Comparison of ENCODE assay signal across 9 cellular contexts in genomic region chr18:55421612-55422381, GRCh38.
A peak's percentile ranks its signal among the peaks of the same experiment; 100 is the strongest.
DNase-seq lines count a peak whose midpoint lies in the region; ATAC-seq and TF ChIP-seq lines count a peak whose summit lies in the region.
"Had no signal": no experiment of that assay in that cellular context is flagged by ENCODE, and none has a peak within 500 bp of the region (broad histone marks: within the 10 kb centered on the region; RNA-seq: fewer than 3 reads in every experiment).

No MANE protein-coding gene starts in this region.

- peak overlapping the region in 3 of 5 donors; percentile 16 to 44 (median 42) for H3K9ac ChIP-seq in subcutaneous abdominal adipose tissue (ENCODE audit: low read length in 5 of 5)
- H3K9ac ChIP-seq in MM.1S (ENCODE audit: low read length) = no peak overlapping the region

- DNase-seq in HFF-Myc (ENCODE audit: extremely low read depth, low read depth) (no peak), right cardiac atrium (peak in 2 of 3 donors; percentile 18 to 52), GM19238 (ENCODE audit: insufficient read length, low spot score) (no peak), MM.1S (no peak)
- DNase-seq: T-helper 1 cell had no signal

- H4K20me1 ChIP-seq in MM.1S (ENCODE audit: insufficient read depth, low read length) = no peaks in the 10 kb centered on the region

- H3K9me2 ChIP-seq in MM.1S (replicated peaks; ENCODE audit: insufficient read depth, low read length) = no peaks in the 10 kb centered on the region

- H3K4me1 ChIP-seq in right cardiac atrium (ENCODE audit: control insufficient read depth, insufficient read depth, low read length) (peaks cover 1% of the 10 kb centered on the region), subcutaneous abdominal adipose tissue (ENCODE audit: control insufficient read depth in 5 of 5, insufficient read depth in 5 of 5, low read length in 5 of 5) (peaks cover 2 to 48% (median 34%) of the 10 kb centered on the region in 5 donors), MM.1S (ENCODE audit: low read length) (no peaks in the 10 kb centered on the region)

- H3F3A ChIP-seq in MM.1S (ENCODE audit: insufficient read depth, low read length) = no peaks in the 10 kb centered on the region

- H3K36me3 ChIP-seq in subcutaneous abdominal adipose tissue (ENCODE audit: control insufficient read depth in 5 of 5, insufficient read depth in 5 of 5, low read length in 5 of 5) = no peaks in the 10 kb centered on the region
- no peaks in the 10 kb centered on the region for H3K36me3 ChIP-seq in MM.1S (replicated peaks; ENCODE audit: insufficient read depth, low read length)

- no peak for TF ChIP-seq CTCF in HFF-Myc (IDR thresholded peaks at IDR 0.05; ENCODE audit: low read depth, low read length, missing control alignments)
- TF ChIP-seq CTCF in MM.1S (IDR thresholded peaks at IDR 0.05; ENCODE audit: low read length) = no peak

- H3K4me2 ChIP-seq in MM.1S (ENCODE audit: low read depth, low read length) = no peak overlapping the region

- H3K4me3 ChIP-seq in HFF-Myc (replicated peaks; ENCODE audit: low read depth, low read length) = peak overlapping the region; percentile 42
- H3K4me3 ChIP-seq in right cardiac atrium (ENCODE audit: low read length) = peak overlapping the region; percentile 39
- H3K4me3 ChIP-seq in subcutaneous abdominal adipose tissue (ENCODE audit: low read depth in 1 of 5, low read length in 5 of 5) = peak overlapping the region; percentile 44 to 76 (median 58)
- no peak overlapping the region for H3K4me3 ChIP-seq in MM.1S (ENCODE audit: low read length)

- H3K27me3 ChIP-seq in right cardiac atrium (ENCODE audit: control insufficient read depth, insufficient read depth) (no peaks in the 10 kb centered on the region), subcutaneous abdominal adipose tissue (ENCODE audit: control insufficient read depth in 5 of 5, insufficient read depth in 4 of 5, low read length in 5 of 5) (no peaks in the 10 kb centered on the region), MM.1S (replicated peaks; ENCODE audit: insufficient read depth, low read length) (no peaks in the 10 kb centered on the region)

- intact Hi-C loops in right cardiac atrium (cut with DNase I) = loop anchor here in 1 of 4 donors (5.0 kb wide), 1 partner anchor 56 kb away; no protein-coding TSS in a partner anchor

- H3K9me3 ChIP-seq in right cardiac atrium (ENCODE audit: control insufficient read depth, low read length) = no peaks in the 10 kb centered on the region
- H3K9me3 ChIP-seq in subcutaneous abdominal adipose tissue (ENCODE audit: control insufficient read depth in 5 of 5, low read length in 5 of 5) = no peaks in the 10 kb centered on the region
- H3K9me3 ChIP-seq in MM.1S (replicated peaks; ENCODE audit: insufficient read depth, low read length) = no peaks in the 10 kb centered on the region

- H3K27ac ChIP-seq in angular gyrus (ENCODE audit: low read depth, low read length) (peak overlapping the region; percentile 84), right cardiac atrium (ENCODE audit: low read length) (peak overlapping the region; percentile 92), subcutaneous abdominal adipose tissue (ENCODE audit: low read depth, low read length) (peak overlapping the region; percentile 77), MM.1S (ENCODE audit: low read length) (no peak overlapping the region)

- H2AFZ ChIP-seq in MM.1S (ENCODE audit: low read length) = no peak overlapping the region

- ATAC-seq in right cardiac atrium = peak; percentile 66 to 69
- no peak for ATAC-seq in HG03139 (IDR thresholded peaks at IDR 0.05; ENCODE audit: unreplicated experiment)
- no peak for ATAC-seq in GM19023 (IDR thresholded peaks at IDR 0.05; ENCODE audit: unreplicated experiment)

- WGBS in right cardiac atrium = 35% methylated on average over 8 of the region's 8 CpGs

- no peaks in the 10 kb centered on the region for H3K79me2 ChIP-seq in MM.1S (ENCODE audit: low read length)

Comparison
In these comparisons a context has a peak if more than half of its experiments do, and no peak if none do; other contexts are left out.
1. DNase-seq: peak in right cardiac atrium (2 of 3); none in HFF-Myc (single experiment), GM19238 (single experiment) and MM.1S (single experiment).
2. ATAC-seq: peak in right cardiac atrium (2 of 2); none in HG03139 (single experiment) and GM19023 (single experiment).